In the genomic region with DNA sequence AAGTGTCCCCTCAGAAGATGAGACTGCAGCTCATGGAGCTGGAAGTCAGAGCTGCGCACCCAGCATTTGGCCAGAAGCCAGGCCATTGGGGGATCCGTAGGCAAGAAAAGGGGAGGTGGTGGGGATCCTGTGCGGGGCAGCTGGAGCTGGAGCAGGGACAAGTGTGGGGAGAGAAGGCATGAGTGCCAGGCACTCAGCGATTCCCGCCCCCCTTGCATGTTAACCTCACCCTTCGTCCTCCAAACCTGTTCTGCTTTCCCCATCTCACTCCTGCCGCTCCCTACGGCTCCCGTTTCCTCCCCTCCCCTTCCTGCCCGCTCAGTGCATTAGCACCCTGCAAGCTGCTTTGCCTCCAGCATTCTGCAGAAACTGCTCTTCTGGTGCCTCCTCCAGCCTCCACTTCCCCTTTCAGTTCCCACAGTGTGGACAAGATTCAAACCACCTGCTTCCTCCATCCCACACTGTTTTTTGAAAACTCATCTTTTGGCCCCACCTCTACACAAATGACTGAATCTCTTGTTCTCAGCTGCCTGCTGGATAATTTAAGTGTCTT, we compare ENCODE assay signal across 1 cellular context.
TF ChIP-seq lines count a peak whose summit lies in the region.

No MANE protein-coding gene starts in this region.

TF ChIP-seq in H1, 55 proteins besides CTCF, POLR2A, EP300 and RAD21:
- TF ChIP-seq KDM4A (IDR thresholded peaks at IDR 0.05; ENCODE audit: low read depth, low read length, severe bottlenecking) (peak; percentile 25), RFX5 (IDR thresholded peaks at IDR 0.05; ENCODE audit: borderline replicate concordance, low read depth, low read length) (no peak)
